In the genomic region with DNA sequence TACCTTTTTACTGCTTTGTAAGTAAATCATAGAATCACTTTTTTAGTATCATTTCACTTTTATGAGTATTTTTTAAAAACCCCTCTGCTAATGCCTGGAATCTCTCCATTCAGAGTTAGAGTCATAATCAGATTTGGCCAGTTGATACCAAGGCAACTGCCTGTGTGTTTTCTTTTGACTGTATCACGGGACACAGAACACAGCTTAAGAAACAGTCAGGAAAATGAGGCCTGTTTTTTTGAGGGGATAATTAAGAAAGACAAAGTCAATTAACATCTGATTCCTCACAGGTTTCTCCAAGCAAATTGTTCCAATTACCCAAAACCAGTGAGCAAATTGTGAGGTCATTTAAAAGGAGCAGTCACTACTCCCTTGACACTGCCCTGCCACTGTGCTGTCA, we compare ENCODE assay signal across 28 cellular contexts.
"Had no signal": no experiment of that assay in that cellular context is flagged by ENCODE, and none has a peak within 500 bp of the region (broad histone marks: within the 10 kb centered on the region; RNA-seq: fewer than 3 reads in every experiment).

No MANE protein-coding gene starts in this region.

- H3K27me3 ChIP-seq: adrenal gland, brain microvascular endothelial cell, dorsolateral prefrontal cortex, gastroesophageal sphincter, hepatocyte, neutrophil, sigmoid colon, transverse colon had no signal

- H3K27ac ChIP-seq: adrenal gland, brain microvascular endothelial cell, coronary artery, dorsolateral prefrontal cortex, gastroesophageal sphincter, hepatocyte, neutrophil, sigmoid colon, transverse colon, WERI-Rb-1 had no signal

- H3K9me3 ChIP-seq: adrenal gland, gastroesophageal sphincter, neutrophil, sigmoid colon, transverse colon had no signal

- H3K4me2 ChIP-seq: hepatocyte had no signal

- H3K36me3 ChIP-seq: adrenal gland, brain microvascular endothelial cell, gastroesophageal sphincter, neutrophil, sigmoid colon, transverse colon, WERI-Rb-1 had no signal

- H2AFZ ChIP-seq: hepatocyte had no signal

- H3K4me3 ChIP-seq: adrenal gland, coronary artery, dorsolateral prefrontal cortex, gastroesophageal sphincter, hepatocyte, sigmoid colon, transverse colon had no signal

- H3K4me1 ChIP-seq: adrenal gland had no signal

- H3K79me2 ChIP-seq: hepatocyte had no signal

- DNase-seq: activated CD4-positive, alpha-beta memory T cell treated with anti-CD3 and anti-CD28 coated beads for 36 hours; activated CD4-positive, alpha-beta T cell treated with anti-CD3 and anti-CD28 coated beads, Interleukin-2, amount 10 ng/mL, durations not matched to agents 24 days and 14 days; activated CD8-positive, alpha-beta memory T cell treated with anti-CD3 and anti-CD28 coated beads, Interleukin-2, amount 50 U/mL, for 4 hours; activated effector memory CD4-positive, alpha-beta T cell treated with anti-CD3 and anti-CD28 coated beads, Interleukin-2, amount 50 U/mL, for 16 hours; activated naive CD4-positive, alpha-beta T cell treated with anti-CD3 and anti-CD28 coated beads for 36 hours; activated naive CD8-positive, alpha-beta T cell treated with anti-CD3 and anti-CD28 coated beads for 36 hours; activated T-cell treated with anti-CD3 and anti-CD28 coated beads, Interleukin-2, amount 50 U/mL, for 1 hour; adrenal gland; aorta; brain microvascular endothelial cell; dorsolateral prefrontal cortex; effector memory CD4-positive, alpha-beta T cell; islet precursor cell; left ventricle myocardium superior; naive B cell; nephron progenitor cell; sigmoid colon; stimulated activated CD4-positive, alpha-beta T cell treated with anti-CD3 and anti-CD28 coated beads, Interleukin-1b, Interleukin-23, amount 100 ng/mL, for 48 hours; stimulated activated CD4-positive, alpha-beta T cell treated with anti-CD3 and anti-CD28 coated beads, Interleukin-4, amount 100 ng/mL, for 4 hours; stimulated activated CD8-positive, alpha-beta memory T cell treated with anti-CD3 and anti-CD28 coated beads, Interleukin-4, amount 100 ng/mL, for 48 hours; stimulated activated naive CD8-positive, alpha-beta T cell treated with anti-CD3 and anti-CD28 coated beads, Interleukin-15, amount 100 ng/mL, for 72 hours; T-helper 9 cell; transverse colon; WERI-Rb-1 had no signal
